In genomic region chr13:96960379-96960778, GRCh38 we compare ENCODE assay signal across 18 cellular contexts.
"Had no signal": no experiment of that assay in that cellular context is flagged by ENCODE, and none has a peak within 500 bp of the region (broad histone marks: within the 10 kb centered on the region; RNA-seq: fewer than 3 reads in every experiment).

No MANE protein-coding gene starts in this region.

- ATAC-seq: naive thymus-derived CD8-positive, alpha-beta T cell; natural killer cell; natural killer cell treated with Interleukin-12 subunit alpha and Interleukin-12 subunit beta and Interleukin-15 and Interleukin-18, amount 100 ng/mL, for 72 hours; pancreas; psoas muscle; right cardiac atrium; right lobe of liver; sciatic nerve had no signal

- H3K36me3 ChIP-seq: neutrophil, ovary, pancreas, prostate gland, right atrium auricular region, right lobe of liver, sigmoid colon, spleen had no signal

- H3K4me1 ChIP-seq: neural progenitor cell, pancreas, parathyroid adenoma, prostate gland, psoas muscle, right atrium auricular region, right lobe of liver, sigmoid colon, spleen had no signal

- H3K27ac ChIP-seq: neural progenitor cell, neutrophil, ovary, pancreas, parathyroid adenoma, prostate gland, psoas muscle, right atrium auricular region, right lobe of liver, sigmoid colon, skin epidermis, spleen had no signal

- H3K9me3 ChIP-seq: neutrophil, ovary, pancreas, prostate gland, right lobe of liver, sigmoid colon had no signal

- H3K4me3 ChIP-seq: neural progenitor cell, ovary, pancreas, prostate gland, psoas muscle, right atrium auricular region, right lobe of liver, sigmoid colon, skin epidermis, smooth muscle cell, spleen had no signal
